Comparison of ENCODE assay signal across 20 cellular contexts in genomic region chr12:56304276-56304675, GRCh38. TPM values are rescaled to one million over a fixed set of nuclear protein-coding genes. Genes with fewer than 3 reads are reported as not detected.
DNase-seq lines count a peak whose midpoint lies in the region; ATAC-seq and TF ChIP-seq lines count a peak whose summit lies in the region.
"Had no signal": no experiment of that assay in that cellular context is flagged by ENCODE, and none has a peak within 500 bp of the region (broad histone marks: within the 10 kb centered on the region; RNA-seq: fewer than 3 reads in every experiment).

No MANE protein-coding gene starts in this region.

- no peak overlapping the region for H2AK5ac ChIP-seq in trophoblast cell (ENCODE audit: low read length)

- POLR2A ChIA-PET in RWPE1 (lab: Yijun Ruan, JAX; ENCODE audit: low non-redundant PET), result no interaction called here

- no peaks in the 10 kb centered on the region for H3K9me3 Mint-ChIP-seq in IgD-negative memory B cell
- H3K9me3 Mint-ChIP-seq: CD14-positive monocyte; CD4-positive, alpha-beta T cell; CD8-positive, alpha-beta memory T cell; HFFc6 had no signal

- H3K27ac ChIP-seq in RWPE1 (peak overlapping the region; percentile 26), trophoblast cell (ENCODE audit: low read depth, low read length) (no peak overlapping the region), left ventricle myocardium inferior (replicated peaks) (no peak overlapping the region)
- H3K27ac ChIP-seq: BLaER1 treated with 17β-estradiol and CSF1 and Interleukin-3, amounts not matched to agents 10 nM and 100 nM had no signal

- H3K4ac ChIP-seq in trophoblast cell (ENCODE audit: low read depth, low read length), result no peak overlapping the region

- H4K12ac ChIP-seq in trophoblast cell (ENCODE audit: low read depth, low read length), result no peak overlapping the region

- intact Hi-C loops in left ventricle myocardium inferior (cut with micrococcal nuclease), result no loop called here

- H2BK12ac ChIP-seq in trophoblast cell (ENCODE audit: low read length), result no peak overlapping the region

- H4K8ac ChIP-seq in trophoblast cell (ENCODE audit: low read depth, low read length), result no peak overlapping the region

- no peak overlapping the region for H3K4me3 ChIP-seq in trophoblast cell (ENCODE audit: low read depth, low read length)
- no peak overlapping the region for H3K4me3 ChIP-seq in left ventricle myocardium inferior
- H3K4me3 ChIP-seq: BLaER1 treated with 17β-estradiol and CSF1 and Interleukin-3, amounts not matched to agents 10 nM and 100 nM; GM12878; HAP-1 had no signal

- H3K4me1 ChIP-seq in trophoblast cell (ENCODE audit: control insufficient read depth in 1 of 2, insufficient read depth in 2 of 2, low read length in 2 of 2) (peaks cover 0 to 2% of the 10 kb centered on the region in 2 experiments), left ventricle myocardium inferior (peaks cover 36% of the 10 kb centered on the region)

- H3K23ac ChIP-seq in trophoblast cell (ENCODE audit: low read length), result no peak overlapping the region

- H2BK120ac ChIP-seq in trophoblast cell (ENCODE audit: insufficient read depth, low read length, poor library complexity), result no peak overlapping the region

- H3K79me2 ChIP-seq in trophoblast cell (ENCODE audit: control insufficient read depth, insufficient read depth, low read length, poor library complexity), result peaks cover 7% of the 10 kb centered on the region

- H3K27ac Mint-ChIP-seq in IgD-negative memory B cell, result peak overlapping the region in 2 of 3 donors; percentile 53 to 59
- H3K27ac Mint-ChIP-seq: B cell, HFFc6 had no signal

- no peaks in the 10 kb centered on the region for H3K27me3 ChIP-seq in trophoblast cell (ENCODE audit: insufficient read depth, low read length)
- H3K27me3 ChIP-seq in left ventricle myocardium inferior (ENCODE audit: low read depth), result no peaks in the 10 kb centered on the region
- H3K27me3 ChIP-seq: BLaER1 treated with 17β-estradiol and CSF1 and Interleukin-3, amounts not matched to agents 10 nM and 100 nM had no signal

- peaks cover 14 to 27% (median 21%) of the 10 kb centered on the region in 3 donors for H3K4me1 Mint-ChIP-seq in IgD-negative memory B cell

- DNase-seq in RWPE1 (ENCODE audit: low spot score) (no peak), trophoblast cell (peak; percentile 82), left ventricle myocardium inferior (no peak)
- DNase-seq: CD4-positive, alpha-beta T cell; CD8-positive, alpha-beta memory T cell; DMS 273 treated with DMSO at 0.1 percent for 48 hours; DMS79; EL; GDM1; GOT3; HFFc6 had no signal

- H3K36me3 ChIP-seq in trophoblast cell (ENCODE audit: control insufficient read depth in 1 of 2, insufficient read depth in 2 of 2, low read length in 2 of 2), result peaks cover 27 to 37% of the 10 kb centered on the region in 2 experiments
- peaks cover 31% of the 10 kb centered on the region for H3K36me3 ChIP-seq in left ventricle myocardium inferior

- H3K14ac ChIP-seq in trophoblast cell (ENCODE audit: low read length), result no peak overlapping the region

- H3K9ac ChIP-seq in trophoblast cell (ENCODE audit: low read length), result no peak overlapping the region

- H3K27me3 Mint-ChIP-seq in IgD-negative memory B cell, result no peaks in the 10 kb centered on the region
- H3K27me3 Mint-ChIP-seq: B cell; CD4-positive, alpha-beta T cell; CD8-positive, alpha-beta memory T cell had no signal

- peaks cover 8% of the 10 kb centered on the region for H3K79me1 ChIP-seq in trophoblast cell (ENCODE audit: low read length)

- no peak for ATAC-seq in GM19324 (IDR thresholded peaks at IDR 0.05; ENCODE audit: low FRiP score, unreplicated experiment)
- ATAC-seq in HG02798 (IDR thresholded peaks at IDR 0.05; ENCODE audit: poor library complexity, unreplicated experiment), result no peak
- ATAC-seq: GM12878 had no signal

- no peak overlapping the region for H4K91ac ChIP-seq in trophoblast cell (ENCODE audit: low read depth, low read length)

- H2BK5ac ChIP-seq in trophoblast cell (ENCODE audit: low read depth, low read length, poor library complexity), result no peak overlapping the region

- H3K4me3 Mint-ChIP-seq in IgD-negative memory B cell, result no peak overlapping the region
- H3K4me3 Mint-ChIP-seq: B cell; CD14-positive monocyte; CD4-positive, alpha-beta T cell; CD8-positive, alpha-beta memory T cell; HFFc6 had no signal

- CTCF ChIA-PET in RWPE1 (lab: Yijun Ruan, JAX), result no interaction called here

- no peak overlapping the region for H3K18ac ChIP-seq in trophoblast cell (ENCODE audit: low read length)

- no peaks in the 10 kb centered on the region for H3K36me3 Mint-ChIP-seq in IgD-negative memory B cell

- H2AFZ ChIP-seq in trophoblast cell (ENCODE audit: insufficient read depth, low read length, poor library complexity), result no peak overlapping the region

- no peak for TF ChIP-seq CTCF in RWPE1 (conservative IDR thresholded peaks at IDR 0.05; ENCODE audit: low read depth)
- TF ChIP-seq CTCF in left ventricle myocardium inferior (IDR thresholded peaks at IDR 0.05; ENCODE audit: borderline replicate concordance), result no peak

- H3K9me3 ChIP-seq in trophoblast cell (ENCODE audit: insufficient read depth, low read depth, low read length) (no peaks in the 10 kb centered on the region), left ventricle myocardium inferior (replicated peaks) (no peaks in the 10 kb centered on the region)
- H3K9me3 ChIP-seq: BLaER1 treated with 17β-estradiol and CSF1 and Interleukin-3, amounts not matched to agents 10 nM and 100 nM; HAP-1 had no signal

- no peak overlapping the region for H3K4me2 ChIP-seq in trophoblast cell (ENCODE audit: low read length)
- H3K4me2 ChIP-seq: BLaER1 treated with 17β-estradiol and CSF1 and Interleukin-3, amounts not matched to agents 10 nM and 100 nM had no signal

- WGBS in trophoblast cell (ENCODE audit: extremely low coverage, insufficient coverage, insufficient read length), result no CpG with 5 or more reads among the region's 3 CpGs

RNA-seq across cellular contexts. Expression of gene CS, which starts 4.1 kb away (rescaled TPM):
- polyA plus RNA-seq in IgD-negative memory B cell, result 79.3 TPM
- polyA plus RNA-seq in trophoblast cell (2013), result 101 and 105 TPM in 2 replicates
- 780 TPM for total RNA-seq in left ventricle myocardium inferior

RNA-seq across cellular contexts. Expression of gene CNPY2, which starts 11.5 kb away (rescaled TPM):
- polyA plus RNA-seq in IgD-negative memory B cell, result 160 TPM
- 217 TPM in 2 replicates for polyA plus RNA-seq in trophoblast cell (2013)
- 33.4 TPM for total RNA-seq in left ventricle myocardium inferior

RNA-seq across cellular contexts. Expression of gene PAN2, which starts 29.5 kb away (rescaled TPM):
- polyA plus RNA-seq in IgD-negative memory B cell, result 5.5 TPM
- polyA plus RNA-seq in trophoblast cell (2013), result 15.4 and 16.2 TPM in 2 replicates
- total RNA-seq in left ventricle myocardium inferior, result 49.5 TPM

RNA-seq across cellular contexts. Expression of gene IL23A, which starts 34.4 kb away (rescaled TPM):
- 12.4 TPM for polyA plus RNA-seq in IgD-negative memory B cell
- polyA plus RNA-seq in trophoblast cell (2013), result 0.40 and 0.48 TPM in 2 replicates
- total RNA-seq in left ventricle myocardium inferior, result not detected
- polyA plus RNA-seq: AG04450 had no signal

RNA-seq across cellular contexts. Expression of gene COQ10A, which starts 37.5 kb away (rescaled TPM):
- polyA plus RNA-seq in IgD-negative memory B cell, result 15.1 TPM
- 4.7 TPM in 2 replicates for polyA plus RNA-seq in trophoblast cell (2013)
- 203 TPM for total RNA-seq in left ventricle myocardium inferior

Comparison
In these comparisons a context has a peak if more than half of its experiments do, and no peak if none do; other contexts are left out.
1. DNase-seq: peak in trophoblast cell (2 of 2); none in RWPE1 (single experiment) and left ventricle myocardium inferior (single experiment).